Comparison of ENCODE assay signal across 8 cellular contexts in genomic region chr6:130517444-130517931, GRCh38.
A peak's percentile ranks its signal among the peaks of the same experiment; 100 is the strongest.
DNase-seq lines count a peak whose midpoint lies in the region; ATAC-seq and TF ChIP-seq lines count a peak whose summit lies in the region.

No MANE protein-coding gene starts in this region.

- DNase-seq in EH (ENCODE audit: low read depth) (peak; percentile 4), posterior vena cava (ENCODE audit: low spot score) (no peak), NCI-H1694 (lab: John Stamatoyannopoulos, UW) (no peak), NCI-H2196 (lab: John Stamatoyannopoulos, UW; ENCODE audit: unreplicated experiment) (no peak), psoas muscle (no peak)
- peak; percentile 57 for DNase-seq in activated naive CD4-positive, alpha-beta T cell treated with anti-CD3 and anti-CD28 coated beads for 36 hours

- ATAC-seq in GM19395 (IDR thresholded peaks at IDR 0.05; ENCODE audit: unreplicated experiment): peak; percentile 87
- peak; percentile 65 for ATAC-seq in HG03108 (IDR thresholded peaks at IDR 0.05; ENCODE audit: unreplicated experiment)
- ATAC-seq in psoas muscle: no peak

- peaks cover 16% of the 10 kb centered on the region for H3K9me3 Mint-ChIP-seq in activated naive CD4-positive, alpha-beta T cell treated with anti-CD3 and anti-CD28 coated beads for 36 hours

- H3K27me3 ChIP-seq in psoas muscle (ENCODE audit: insufficient read depth in 3 of 3, low read length in 2 of 3): no peaks in the 10 kb centered on the region

- H3K9me3 ChIP-seq in psoas muscle: no peaks in the 10 kb centered on the region

- TF ChIP-seq CTCF in psoas muscle (IDR thresholded peaks at IDR 0.05): no peak

- no peak overlapping the region for H3K27ac ChIP-seq in psoas muscle

- H3K27me3 Mint-ChIP-seq in activated naive CD4-positive, alpha-beta T cell treated with anti-CD3 and anti-CD28 coated beads for 36 hours (ENCODE audit: low read depth): no peaks in the 10 kb centered on the region

- CTCF ChIA-PET in activated naive CD4-positive, alpha-beta T cell treated with anti-CD3 and anti-CD28 coated beads for 36 hours (lab: Charles Lee): no interaction called here

- peaks cover 4% of the 10 kb centered on the region for H3K36me3 Mint-ChIP-seq in activated naive CD4-positive, alpha-beta T cell treated with anti-CD3 and anti-CD28 coated beads for 36 hours (ENCODE audit: low read depth)

- H3K27ac Mint-ChIP-seq in activated naive CD4-positive, alpha-beta T cell treated with anti-CD3 and anti-CD28 coated beads for 36 hours: peak overlapping the region; percentile 43

- no peak overlapping the region for H3K4me3 ChIP-seq in psoas muscle

- H3K36me3 ChIP-seq in psoas muscle (ENCODE audit: insufficient read depth in 1 of 2, low read depth in 1 of 2): no peaks in the 10 kb centered on the region

- no peaks in the 10 kb centered on the region for H3K4me1 ChIP-seq in psoas muscle

- peaks cover 51% of the 10 kb centered on the region for H3K4me1 Mint-ChIP-seq in activated naive CD4-positive, alpha-beta T cell treated with anti-CD3 and anti-CD28 coated beads for 36 hours (ENCODE audit: low read depth)

- 78 to 82% (median 81%) methylated on average over 3 of the region's 3 CpGs for WGBS in psoas muscle, 3 donors

- intact Hi-C loops in activated naive CD4-positive, alpha-beta T cell treated with anti-CD3 and anti-CD28 coated beads for 36 hours (cut with micrococcal nuclease): loop anchor here (1.0 to 10.0 kb wide), 7 partner anchors 85 to 1027 kb away; no protein-coding TSS in a partner anchor
- intact Hi-C loops in posterior vena cava (cut with DNase I): no loop called here
- intact Hi-C loops in psoas muscle (cut with DNase I): no loop called here

- no peak overlapping the region for H3K4me3 Mint-ChIP-seq in activated naive CD4-positive, alpha-beta T cell treated with anti-CD3 and anti-CD28 coated beads for 36 hours

Comparison
In these comparisons a context has a peak if more than half of its experiments do, and no peak if none do; other contexts are left out.
1. DNase-seq: peak in EH (single experiment) and activated naive CD4-positive, alpha-beta T cell treated with anti-CD3 and anti-CD28 coated beads for 36 hours (single experiment); none in posterior vena cava (single experiment), NCI-H1694 (single experiment), NCI-H2196 (single experiment) and psoas muscle (0 of 2).
2. ATAC-seq: peak in GM19395 (single experiment) and HG03108 (single experiment); none in psoas muscle (0 of 4).